ENCODE assay signal across 22 cellular contexts in the genomic region with DNA sequence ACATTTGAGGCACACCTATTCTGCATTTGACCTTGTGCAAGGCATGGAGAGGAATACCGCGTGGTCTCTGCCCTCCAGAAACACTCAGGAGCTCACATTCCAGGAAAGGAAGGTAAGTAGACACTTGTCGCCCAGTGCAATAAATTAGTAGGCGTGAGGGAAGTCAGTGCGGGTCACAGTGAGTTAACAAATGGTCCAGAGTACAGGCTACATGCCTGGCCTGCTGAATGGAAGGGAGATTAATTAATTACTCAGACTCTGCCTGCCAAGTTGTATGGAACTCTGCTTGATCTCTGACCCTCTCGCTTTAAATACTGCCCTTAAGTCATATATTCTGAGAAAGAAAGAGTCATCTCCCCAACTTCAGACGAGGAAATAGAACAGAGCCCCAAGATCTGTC.
DNase-seq lines count a peak whose midpoint lies in the region; ATAC-seq and TF ChIP-seq lines count a peak whose summit lies in the region.
"Had no signal": no experiment of that assay in that cellular context is flagged by ENCODE, and none has a peak within 500 bp of the region (broad histone marks: within the 10 kb centered on the region; RNA-seq: fewer than 3 reads in every experiment).

No MANE protein-coding gene starts in this region.

- ATAC-seq in SK-N-SH treated with all-trans-retinoic acid at 6 μM for 48 hours = peak; percentile 18; the same call in 1 of the 3 replicates
- ATAC-seq in HG02588 (IDR thresholded peaks at IDR 0.05; ENCODE audit: unreplicated experiment) = no peak
- ATAC-seq: PC-3 had no signal

- H3K4me2 ChIP-seq in BLaER1 = peak overlapping the region; percentile 43
- H3K4me2 ChIP-seq in neural progenitor cell = no peak overlapping the region

- no peaks in the 10 kb centered on the region for H3K36me3 Mint-ChIP-seq in neural progenitor cell
- H3K36me3 Mint-ChIP-seq: CD4-positive, alpha-beta memory T cell; IgD-negative memory B cell had no signal

- H3K4me1 ChIP-seq in BLaER1 (peaks cover 49% of the 10 kb centered on the region), neural progenitor cell (peaks cover 7% of the 10 kb centered on the region)
- H3K4me1 ChIP-seq: SJCRH30 had no signal

- no peaks in the 10 kb centered on the region for H3F3A ChIP-seq in neural progenitor cell (ENCODE audit: low read depth)

- no peak overlapping the region for H3K9ac ChIP-seq in BLaER1
- H3K9ac ChIP-seq in neural progenitor cell = no peak overlapping the region
- H3K9ac ChIP-seq: GM23248 had no signal

- peak; percentile 91 for DNase-seq in left kidney (ENCODE audit: low read depth, low spot score)
- DNase-seq in neural progenitor cell (ENCODE audit: low spot score) = no peak
- DNase-seq in globus pallidus (ENCODE audit: low spot score) = no peak
- DNase-seq in activated naive CD4-positive, alpha-beta T cell (lab: John Stamatoyannopoulos, UW) = no peak
- DNase-seq: AML-193; Calu3; CD4-positive, alpha-beta memory T cell; DMS79; GM23248; HCEC 1CT; Kasumi-1; MM.1S; NCI-H1105; NCI-H1694 treated with DMSO at 0.1 percent for 48 hours; NCI-H345; PC-3; SJCRH30 had no signal

- peaks cover 13% of the 10 kb centered on the region for H3K27me3 Mint-ChIP-seq in neural progenitor cell (ENCODE audit: insufficient read depth, low read depth)

- H4K20me1 ChIP-seq in BLaER1 (no peaks in the 10 kb centered on the region), neural progenitor cell (ENCODE audit: low read depth) (no peaks in the 10 kb centered on the region)

- H3K27me3 ChIP-seq in BLaER1 (no peaks in the 10 kb centered on the region), neural progenitor cell (no peaks in the 10 kb centered on the region)

- no peaks in the 10 kb centered on the region for H3K9me3 Mint-ChIP-seq in neural progenitor cell
- H3K9me3 Mint-ChIP-seq: CD4-positive, alpha-beta memory T cell; IgD-negative memory B cell had no signal

- H3K27ac ChIP-seq in BLaER1 = no peak overlapping the region
- no peak overlapping the region for H3K27ac ChIP-seq in neural progenitor cell
- H3K27ac ChIP-seq: GM23248, RWPE1, SJCRH30 had no signal

- no peaks in the 10 kb centered on the region for H3K79me2 ChIP-seq in neural progenitor cell (ENCODE audit: low read depth)

- peaks cover 60% of the 10 kb centered on the region for H3K4me1 Mint-ChIP-seq in neural progenitor cell
- H3K4me1 Mint-ChIP-seq: CD4-positive, alpha-beta memory T cell; IgD-negative memory B cell had no signal

- no peaks in the 10 kb centered on the region for H3K36me3 ChIP-seq in BLaER1
- H3K36me3 ChIP-seq in neural progenitor cell = no peaks in the 10 kb centered on the region
- H3K36me3 ChIP-seq: SJCRH30 had no signal

- H3K4me3 Mint-ChIP-seq in neural progenitor cell = no peak overlapping the region
- H3K4me3 Mint-ChIP-seq: CD4-positive, alpha-beta memory T cell; IgD-negative memory B cell had no signal

- no peak for TF ChIP-seq CTCF in neural progenitor cell (IDR thresholded peaks at IDR 0.05)

- H3K9me3 ChIP-seq in BLaER1 = no peaks in the 10 kb centered on the region
- H3K9me3 ChIP-seq in neural progenitor cell (ENCODE audit: low read depth) = no peaks in the 10 kb centered on the region
- H3K9me3 ChIP-seq: SJCRH30 had no signal

- H3K4me3 ChIP-seq in BLaER1 (no peak overlapping the region), neural progenitor cell (no peak overlapping the region)
- H3K4me3 ChIP-seq: GM23248, SJCRH30 had no signal

- H2AFZ ChIP-seq in neural progenitor cell (replicated peaks) = no peak overlapping the region
- H2AFZ ChIP-seq: GM23248 had no signal

- peak overlapping the region; percentile 42 for H3K27ac Mint-ChIP-seq in neural progenitor cell
- H3K27ac Mint-ChIP-seq: CD4-positive, alpha-beta memory T cell; IgD-negative memory B cell had no signal

TF ChIP-seq in SK-N-SH treated with all-trans-retinoic acid at 6 μM for 48 hours, 23 proteins besides CTCF, POLR2A, EP300 and RAD21:
- no peak for TF ChIP-seq CSRNP3 (CRISPR knock-in tag; IDR thresholded peaks at IDR 0.05)
- no peak for TF ChIP-seq CSDC2 (CRISPR knock-in tag; IDR thresholded peaks at IDR 0.05)
- no peak for TF ChIP-seq SNAI2 (CRISPR knock-in tag; IDR thresholded peaks at IDR 0.05)
- no peak for TF ChIP-seq ZFP3 (CRISPR knock-in tag; IDR thresholded peaks at IDR 0.05)
- TF ChIP-seq ZNF8 (CRISPR knock-in tag; IDR thresholded peaks at IDR 0.05) = no peak
- no peak for TF ChIP-seq PPARA (CRISPR knock-in tag; IDR thresholded peaks at IDR 0.05; ENCODE audit: borderline replicate concordance)
- no peak for TF ChIP-seq ZNF70 (CRISPR knock-in tag; IDR thresholded peaks at IDR 0.05)
- TF ChIP-seq, protein P1, sequence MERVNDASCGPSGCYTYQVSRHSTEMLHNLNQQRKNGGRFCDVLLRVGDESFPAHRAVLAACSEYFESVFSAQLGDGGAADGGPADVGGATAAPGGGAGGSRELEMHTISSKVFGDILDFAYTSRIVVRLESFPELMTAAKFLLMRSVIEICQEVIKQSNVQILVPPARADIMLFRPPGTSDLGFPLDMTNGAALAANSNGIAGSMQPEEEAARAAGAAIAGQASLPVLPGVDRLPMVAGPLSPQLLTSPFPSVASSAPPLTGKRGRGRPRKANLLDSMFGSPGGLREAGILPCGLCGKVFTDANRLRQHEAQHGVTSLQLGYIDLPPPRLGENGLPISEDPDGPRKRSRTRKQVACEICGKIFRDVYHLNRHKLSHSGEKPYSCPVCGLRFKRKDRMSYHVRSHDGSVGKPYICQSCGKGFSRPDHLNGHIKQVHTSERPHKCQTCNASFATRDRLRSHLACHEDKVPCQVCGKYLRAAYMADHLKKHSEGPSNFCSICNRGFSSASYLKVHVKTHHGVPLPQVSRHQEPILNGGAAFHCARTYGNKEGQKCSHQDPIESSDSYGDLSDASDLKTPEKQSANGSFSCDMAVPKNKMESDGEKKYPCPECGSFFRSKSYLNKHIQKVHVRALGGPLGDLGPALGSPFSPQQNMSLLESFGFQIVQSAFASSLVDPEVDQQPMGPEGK (CRISPR knock-in tag; IDR thresholded peaks at IDR 0.05; ENCODE audit: borderline replicate concordance) = no peak
- no peak for TF ChIP-seq POU6F1 (CRISPR knock-in tag; IDR thresholded peaks at IDR 0.05; ENCODE audit: borderline replicate concordance, low read depth)
- no peak for TF ChIP-seq BACH2 (CRISPR knock-in tag; IDR thresholded peaks at IDR 0.05; ENCODE audit: borderline replicate concordance)
- TF ChIP-seq TCF4 (CRISPR knock-in tag; IDR thresholded peaks at IDR 0.05; ENCODE audit: borderline replicate concordance) = no peak
- no peak for TF ChIP-seq GLIS3 (CRISPR knock-in tag; IDR thresholded peaks at IDR 0.05)
- no peak for TF ChIP-seq ESRRG (CRISPR knock-in tag; IDR thresholded peaks at IDR 0.05)
- TF ChIP-seq ZNF565 (CRISPR knock-in tag; conservative IDR thresholded peaks at IDR 0.05; ENCODE audit: low read depth) = no peak
